Comparison of ENCODE assay signal across 1 cellular context in genomic region chr11:46551261-46551660, GRCh38.
TF ChIP-seq lines count a peak whose summit lies in the region.

No MANE protein-coding gene starts in this region.

TF ChIP-seq in HepG2, 621 proteins besides CTCF, POLR2A, EP300 and RAD21:
- TF ChIP-seq ZNF256 (CRISPR knock-in tag; conservative IDR thresholded peaks at IDR 0.05) (no peak), ZNF121 (CRISPR knock-in tag; IDR thresholded peaks at IDR 0.05) (peak; percentile 55; the same call in 1 of the 2 replicates), ZNF770 (CRISPR knock-in tag; IDR thresholded peaks at IDR 0.05) (peak; percentile 54), KDM5B (CRISPR knock-in tag; IDR thresholded peaks at IDR 0.05; ENCODE audit: borderline replicate concordance) (no peak), NR0B2 (CRISPR knock-in tag; IDR thresholded peaks at IDR 0.05) (no peak), ZNF597 (CRISPR knock-in tag; IDR thresholded peaks at IDR 0.05) (no peak), ZNF691 (CRISPR knock-in tag; IDR thresholded peaks at IDR 0.05; ENCODE audit: borderline replicate concordance, low read depth) (no peak), ZNF883 (CRISPR knock-in tag; IDR thresholded peaks at IDR 0.05; ENCODE audit: not compliant biosample characterization) (no peak)
